Comparison of ENCODE assay signal across 26 cellular contexts in the genomic region with DNA sequence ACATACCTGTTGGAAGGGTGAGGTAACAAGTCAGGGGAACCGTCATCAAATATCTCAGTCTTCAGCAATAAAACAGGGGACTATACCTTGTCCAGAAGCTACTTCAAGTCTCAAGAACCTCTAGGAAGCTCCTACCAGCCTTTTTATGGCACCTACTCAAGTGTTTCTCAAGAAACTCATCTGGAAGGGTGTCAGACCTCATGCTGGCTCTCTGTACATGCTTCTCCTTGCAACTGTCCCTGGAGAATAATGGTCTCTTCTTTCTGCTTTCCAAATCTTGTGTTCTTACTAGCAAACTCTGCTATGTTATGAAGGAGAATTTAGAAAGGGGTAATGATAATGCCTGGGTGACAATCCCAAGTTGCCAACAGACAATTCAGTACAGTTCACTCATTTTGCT. TPM values are rescaled to one million over a fixed set of nuclear protein-coding genes. Genes with fewer than 3 reads are reported as not detected.
"Had no signal": no experiment of that assay in that cellular context is flagged by ENCODE, and none has a peak within 500 bp of the region (broad histone marks: within the 10 kb centered on the region; RNA-seq: fewer than 3 reads in every experiment).

No MANE protein-coding gene starts in this region.

- H3K4me1 ChIP-seq: esophagus muscularis mucosa, gastrocnemius medialis, heart right ventricle, right atrium auricular region, sigmoid colon, stomach had no signal

- ATAC-seq: effector memory CD8-positive, alpha-beta T cell; gastrocnemius medialis; heart right ventricle; mucosa of descending colon; naive thymus-derived CD8-positive, alpha-beta T cell had no signal

- H3K27me3 ChIP-seq: esophagus muscularis mucosa, gastrocnemius medialis, heart right ventricle, neutrophil, right atrium auricular region, sigmoid colon, stomach had no signal

- DNase-seq: effector memory CD8-positive, alpha-beta T cell; gastrocnemius medialis; heart right ventricle; hypothalamus; mucosa of descending colon; naive thymus-derived CD8-positive, alpha-beta T cell; sigmoid colon; small intestine; stimulated activated CD4-positive, alpha-beta T cell treated with anti-CD3 and anti-CD28 coated beads, Interleukin-12 subunit alpha, Interleukin-12 subunit beta, amount 100 ng/mL, for 4 hours; stimulated activated naive CD4-positive, alpha-beta T cell; stomach; trophoblast cell had no signal

- FAIRE-seq: colon, islet of Langerhans, small intestine had no signal

- H3K4me3 ChIP-seq: esophagus muscularis mucosa, gastrocnemius medialis, heart right ventricle, mucosa of descending colon, right atrium auricular region, sigmoid colon, stomach had no signal

- H3K36me3 ChIP-seq: esophagus muscularis mucosa, gastrocnemius medialis, heart right ventricle, neutrophil, right atrium auricular region, sigmoid colon, stomach had no signal

- H3K27ac ChIP-seq: epithelial cell of prostate, esophagus muscularis mucosa, gastrocnemius medialis, heart right ventricle, neutrophil, right atrium auricular region, sigmoid colon, stomach had no signal

- H3K9me3 ChIP-seq: esophagus muscularis mucosa, gastrocnemius medialis, heart right ventricle, mucosa of descending colon, neutrophil, right atrium auricular region, sigmoid colon, stomach had no signal

RNA-seq across cellular contexts. Expression of a gene that starts 52.5 kb away (rescaled TPM):
- total RNA-seq: esophagus muscularis mucosa, fibroblast of villous mesenchyme, gastrocnemius medialis, liver, lung microvascular endothelial cell, mesenteric fat pad, osteocyte, posterior vena cava, right atrium auricular region, sigmoid colon, stomach, urinary bladder had no signal
- polyA plus RNA-seq: heart right ventricle, liver, neural cell, small intestine, stomach, urinary bladder had no signal
